In genomic region chr14:23294346-23294733, GRCh38 we compare ENCODE assay signal across 1 cellular context.
TF ChIP-seq lines count a peak whose summit lies in the region.

No MANE protein-coding gene starts in this region.

TF ChIP-seq in H1, 55 proteins besides CTCF, POLR2A, EP300 and RAD21:
- TF ChIP-seq CBX5 (IDR thresholded peaks at IDR 0.05; ENCODE audit: low read depth, low read length) (no peak), TCF12 (IDR thresholded peaks at IDR 0.05; ENCODE audit: low read depth, low read length) (peak; percentile 96), TEAD4 (IDR thresholded peaks at IDR 0.05; ENCODE audit: low read depth, low read length) (no peak), SP1 (IDR thresholded peaks at IDR 0.05; ENCODE audit: low read depth, low read length) (peak; percentile 63; the same call in 1 of the 2 replicates), EZH2 (IDR thresholded peaks at IDR 0.05; ENCODE audit: low read depth, low read length, severe bottlenecking) (no peak), SUZ12 (IDR thresholded peaks at IDR 0.05; ENCODE audit: low read length) (no peak), MAFK (IDR thresholded peaks at IDR 0.05; ENCODE audit: low read depth, low read length) (no peak), HDAC2 (IDR thresholded peaks at IDR 0.05; ENCODE audit: borderline replicate concordance in 1 of 2, low read depth in 2 of 2, low read length in 2 of 2) (no peak), SP4 (IDR thresholded peaks at IDR 0.05; ENCODE audit: low read length) (no peak), ATF2 (IDR thresholded peaks at IDR 0.05; ENCODE audit: low read length) (no peak), CTBP2 (IDR thresholded peaks at IDR 0.05; ENCODE audit: borderline replicate concordance, insufficient read depth, insufficient read length, low read length) (no peak), BRCA1 (IDR thresholded peaks at IDR 0.05; ENCODE audit: low read depth, low read length) (no peak), EGR1 (IDR thresholded peaks at IDR 0.05; ENCODE audit: borderline replicate concordance, low read depth, low read length) (peak; percentile 62; the same call in 1 of the 2 replicates), RXRA (IDR thresholded peaks at IDR 0.05; ENCODE audit: insufficient read depth, low read depth, low read length) (0 out of 2 replicates have a peak, but pooled peaks have one; percentile 19), CHD2 (IDR thresholded peaks at IDR 0.05; ENCODE audit: low read length) (no peak), POLR2AphosphoS5 (IDR thresholded peaks at IDR 0.05; ENCODE audit: low read depth, low read length) (peak; percentile 98), TBP (IDR thresholded peaks at IDR 0.05; ENCODE audit: low read depth, low read length) (no peak), KDM1A (IDR thresholded peaks at IDR 0.05; ENCODE audit: borderline replicate concordance, low read length) (no peak), YY1 (IDR thresholded peaks at IDR 0.05; ENCODE audit: low read depth, low read length) (no peak), KDM4A (IDR thresholded peaks at IDR 0.05; ENCODE audit: low read depth, low read length, severe bottlenecking) (no peak), POU5F1 (IDR thresholded peaks at IDR 0.05; ENCODE audit: low read depth, low read length) (no peak), MAX (IDR thresholded peaks at IDR 0.05) (no peak), SAP30 (IDR thresholded peaks at IDR 0.05; ENCODE audit: insufficient read depth, insufficient replicate concordance, low read length) (no peak), NRF1 (IDR thresholded peaks at IDR 0.05; ENCODE audit: low read depth, low read length) (no peak), KDM5A (IDR thresholded peaks at IDR 0.05; ENCODE audit: low read length) (no peak), RNF2 (IDR thresholded peaks at IDR 0.05; ENCODE audit: borderline replicate concordance, low read depth, low read length, missing control alignments, poor library complexity, severe bottlenecking) (no peak), TAF7 (optimal IDR thresholded peaks at IDR 0.05; ENCODE audit: borderline replicate concordance, low read depth, low read length) (no peak), E2F6 (IDR thresholded peaks at IDR 0.05) (no peak), SIN3A (conservative IDR thresholded peaks at IDR 0.05 in 1 of 2, IDR thresholded peaks at IDR 0.05 in 1 of 2; ENCODE audit: low read depth in 1 of 2, low read length in 2 of 2) (no peak), CHD7 (IDR thresholded peaks at IDR 0.05; ENCODE audit: insufficient replicate concordance, low read length) (no peak), RBBP5 (IDR thresholded peaks at IDR 0.05; ENCODE audit: borderline replicate concordance, low read depth, low read length) (no peak), CHD1 (IDR thresholded peaks at IDR 0.05; ENCODE audit: low read depth, low read length) (no peak), ZNF274 (IDR thresholded peaks at IDR 0.05; ENCODE audit: borderline replicate concordance, extremely low read depth, low read length) (peak; percentile 54), SIX5 (IDR thresholded peaks at IDR 0.05; ENCODE audit: low read depth, low read length) (no peak), HDAC6 (IDR thresholded peaks at IDR 0.05; ENCODE audit: low read depth, low read length) (peak; percentile 85), USF2 (IDR thresholded peaks at IDR 0.05; ENCODE audit: low read length) (no peak), GTF2F1 (IDR thresholded peaks at IDR 0.05; ENCODE audit: borderline replicate concordance, low read depth, low read length) (no peak), CEBPB (IDR thresholded peaks at IDR 0.05; ENCODE audit: low read depth, low read length) (no peak), JUN (IDR thresholded peaks at IDR 0.05; ENCODE audit: low read depth, low read length) (no peak), RFX5 (IDR thresholded peaks at IDR 0.05; ENCODE audit: borderline replicate concordance, low read depth, low read length) (no peak), BACH1 (IDR thresholded peaks at IDR 0.05; ENCODE audit: low read length) (no peak), ASH2L (IDR thresholded peaks at IDR 0.05; ENCODE audit: low read length) (no peak), BCL11A (IDR thresholded peaks at IDR 0.05; ENCODE audit: low read depth in 2 of 2, low read length in 2 of 2) (no peak)
